In genomic region chr2:219206442-219207253, GRCh38 we compare ENCODE assay signal across 8 cellular contexts. TPM values are rescaled to one million over a fixed set of nuclear protein-coding genes. Genes with fewer than 3 reads are reported as not detected.
DNase-seq lines count a peak whose midpoint lies in the region; TF ChIP-seq lines count a peak whose summit lies in the region.

A gene with protein sequence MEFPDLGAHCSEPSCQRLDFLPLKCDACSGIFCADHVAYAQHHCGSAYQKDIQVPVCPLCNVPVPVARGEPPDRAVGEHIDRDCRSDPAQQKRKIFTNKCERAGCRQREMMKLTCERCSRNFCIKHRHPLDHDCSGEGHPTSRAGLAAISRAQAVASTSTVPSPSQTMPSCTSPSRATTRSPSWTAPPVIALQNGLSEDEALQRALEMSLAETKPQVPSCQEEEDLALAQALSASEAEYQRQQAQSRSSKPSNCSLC (plus strand): TSS chr2:219206782. CDS start chr2:219206988, 206 bp downstream.

- no peak within 1 kb of the TSS for H2BK5ac ChIP-seq in H9 (ENCODE audit: insufficient read length, low read length)

- H3K18ac ChIP-seq in H9 (ENCODE audit: insufficient read length, low read depth, low read length), result no peak within 1 kb of the TSS

- H3K9me3 ChIP-seq in ES-I3 (ENCODE audit: control insufficient read depth, insufficient read depth, low read length), result no peaks in the 10 kb centered on the region
- no peaks in the 10 kb centered on the region for H3K9me3 ChIP-seq in H9 (ENCODE audit: control insufficient read depth, low read depth, low read length)

- H3K27me3 ChIP-seq in H9 (ENCODE audit: insufficient read depth, low read length), result no peaks in the 10 kb centered on the region

- H3K9me3 Mint-ChIP-seq in H9, result peaks cover 3% of the 10 kb centered on the region in 2 experiments; a peak in 3 of 5 replicates
- H3K9me3 Mint-ChIP-seq in nephron, result no peaks in the 10 kb centered on the region
- no peaks in the 10 kb centered on the region for H3K9me3 Mint-ChIP-seq in stimulated activated naive CD8-positive, alpha-beta T cell treated with anti-CD3 and anti-CD28 coated beads, Interleukin-15, Interleukin-2, amounts not matched to agents 100 ng/mL and 50 ng/mL, for 24 hours

- no peak within 1 kb of the TSS for H3K4ac ChIP-seq in H9 (ENCODE audit: low read depth, low read length)

- H3K79me1 ChIP-seq in H9 (ENCODE audit: insufficient read depth, low read depth, low read length, poor library complexity, severe bottlenecking), result no peaks in the 10 kb centered on the region

- H4K8ac ChIP-seq in H9 (replicated peaks; ENCODE audit: insufficient read length, low read depth, low read length), result no peak within 1 kb of the TSS

- H4K5ac ChIP-seq in H9 (ENCODE audit: insufficient read length, low read depth, low read length), result no peak within 1 kb of the TSS

- H3K9ac ChIP-seq in ES-I3 (ENCODE audit: low read depth, low read length), result peak within 1 kb of the TSS; percentile 95
- H3K9ac ChIP-seq in H9 (ENCODE audit: extremely low read depth, insufficient read length, low read length), result peak within 1 kb of the TSS; percentile 26

- H3K27ac ChIP-seq in H9 (ENCODE audit: insufficient read length, low read depth, low read length), result no peak within 1 kb of the TSS

- no peak within 1 kb of the TSS for H3K23ac ChIP-seq in H9 (ENCODE audit: insufficient read length, low read depth, low read length)

- TF ChIP-seq POLR2A in Raji (IDR thresholded peaks at IDR 0.05; ENCODE audit: insufficient read depth, low read depth, low read length), result peak; percentile 99

- peak within 1 kb of the TSS; percentile 83 to 88 for H3K4me3 Mint-ChIP-seq in H9
- peak within 1 kb of the TSS; percentile 83 to 97 (median 92) for H3K4me3 Mint-ChIP-seq in nephron
- H3K4me3 Mint-ChIP-seq in stimulated activated naive CD8-positive, alpha-beta T cell treated with anti-CD3 and anti-CD28 coated beads, Interleukin-15, Interleukin-2, amounts not matched to agents 100 ng/mL and 50 ng/mL, for 24 hours, result peak within 1 kb of the TSS; percentile 93

- WGBS in H9 (ENCODE audit: extremely low coverage, insufficient read length, low lambda C conversion rate), result no CpG with 5 or more reads among the region's 80 CpGs

- peaks cover 4% of the 10 kb centered on the region for H3K23me2 ChIP-seq in H9 (ENCODE audit: insufficient read length, low read depth, low read length, poor library complexity, severe bottlenecking)

- H4K91ac ChIP-seq in H9 (ENCODE audit: insufficient read length, low read depth, low read length), result no peak within 1 kb of the TSS

- H3K4me1 Mint-ChIP-seq in H9 (peaks cover 8 to 13% of the 10 kb centered on the region in 2 experiments), nephron (peaks cover 23% of the 10 kb centered on the region)
- H3K4me1 Mint-ChIP-seq in stimulated activated naive CD8-positive, alpha-beta T cell treated with anti-CD3 and anti-CD28 coated beads, Interleukin-15, Interleukin-2, amounts not matched to agents 100 ng/mL and 50 ng/mL, for 24 hours (ENCODE audit: low read depth), result peaks cover 51% of the 10 kb centered on the region

- H3K79me2 ChIP-seq in H9 (ENCODE audit: insufficient read depth, low read length), result no peaks in the 10 kb centered on the region

- H3K14ac ChIP-seq in H9 (ENCODE audit: insufficient read depth, low read length), result no peak within 1 kb of the TSS

- H3K27ac Mint-ChIP-seq in H9 (peak within 1 kb of the TSS in 2 of 3 experiments; percentile 90 to 96; a peak in 4 of 7 replicates), nephron (peak within 1 kb of the TSS; percentile 90 to 97 (median 95))
- H3K27ac Mint-ChIP-seq in stimulated activated naive CD8-positive, alpha-beta T cell treated with anti-CD3 and anti-CD28 coated beads, Interleukin-15, Interleukin-2, amounts not matched to agents 100 ng/mL and 50 ng/mL, for 24 hours, result peak within 1 kb of the TSS; percentile 91

- no peaks in the 10 kb centered on the region; the same call in 1 of the 2 replicates for H3K36me3 ChIP-seq in ES-I3 (ENCODE audit: insufficient read depth, low read length)

- peaks cover 4 to 40% (median 32%) of the 10 kb centered on the region in 3 experiments; a peak in 6 of 7 replicates for H3K36me3 Mint-ChIP-seq in H9 (ENCODE audit: insufficient read depth in 1 of 3, low read depth in 3 of 3)
- H3K36me3 Mint-ChIP-seq in nephron (ENCODE audit: low read depth), result peaks cover 23% of the 10 kb centered on the region
- H3K36me3 Mint-ChIP-seq in stimulated activated naive CD8-positive, alpha-beta T cell treated with anti-CD3 and anti-CD28 coated beads, Interleukin-15, Interleukin-2, amounts not matched to agents 100 ng/mL and 50 ng/mL, for 24 hours (ENCODE audit: low read depth), result peaks cover 32% of the 10 kb centered on the region

- H3K4me1 ChIP-seq in ES-I3 (ENCODE audit: insufficient read depth, low read length) (peaks cover 5% of the 10 kb centered on the region; the same call in 1 of the 2 replicates), H9 (ENCODE audit: insufficient read depth, low read length) (no peaks in the 10 kb centered on the region)

- H2BK120ac ChIP-seq in H9 (ENCODE audit: low read depth, low read length, poor library complexity, severe bottlenecking), result no peak within 1 kb of the TSS

- TF ChIP-seq CTCF in H9 (conservative IDR thresholded peaks at IDR 0.05) (no peak; the same call in 2 of the 3 replicates), nephron (IDR thresholded peaks at IDR 0.05; ENCODE audit: unreplicated experiment in 3 of 3) (peak in 1 of 3 experiments; percentile 22)

- no peak within 1 kb of the TSS for H2BK15ac ChIP-seq in H9 (ENCODE audit: low read depth, low read length)

- H2AK5ac ChIP-seq in H9 (ENCODE audit: insufficient read length, low read length), result no peak within 1 kb of the TSS

- DNase-seq in H9, result peak; percentile 95
- DNase-seq in M059J (ENCODE audit: low read depth), result peak; percentile 89
- peak; percentile 94 for DNase-seq in activated T-helper 9 cell treated with anti-CD3 and anti-CD28 coated beads, Interleukin-2, amount 50 U/mL, for 16 hours (ENCODE audit: low read depth)
- DNase-seq in fibroblast of peridontal ligament (ENCODE audit: extremely low read depth), result peak; percentile 84

- no peak within 1 kb of the TSS for H2AFZ ChIP-seq in H9 (ENCODE audit: low read length)

- H3K56ac ChIP-seq in H9 (ENCODE audit: insufficient read length, low read depth, low read length), result no peak within 1 kb of the TSS

- no peak within 1 kb of the TSS for H2BK20ac ChIP-seq in H9 (ENCODE audit: low read depth, low read length, poor library complexity, severe bottlenecking)

- H2BK12ac ChIP-seq in H9 (ENCODE audit: insufficient read length, low read depth, low read length), result no peak within 1 kb of the TSS

- H3T11ph ChIP-seq in H9 (ENCODE audit: low read length), result no peak within 1 kb of the TSS

- H3K27me3 Mint-ChIP-seq in H9 (ENCODE audit: low read depth) (peaks cover 10% of the 10 kb centered on the region), nephron (ENCODE audit: low read depth) (peaks cover 7% of the 10 kb centered on the region)
- no peaks in the 10 kb centered on the region for H3K27me3 Mint-ChIP-seq in stimulated activated naive CD8-positive, alpha-beta T cell treated with anti-CD3 and anti-CD28 coated beads, Interleukin-15, Interleukin-2, amounts not matched to agents 100 ng/mL and 50 ng/mL, for 24 hours

- H3K4me2 ChIP-seq in H9 (ENCODE audit: insufficient read depth, insufficient read length, low read length), result peak within 1 kb of the TSS; percentile 87

- H4K20me1 ChIP-seq in H9 (ENCODE audit: control insufficient read depth, insufficient read depth, insufficient read length), result no peaks in the 10 kb centered on the region

RNA-seq across cellular contexts. Expression of the gene that starts here (rescaled TPM):
- total RNA-seq in H9 (2021), result 15.9 and 16.4 TPM in 2 replicates
- total RNA-seq in M059J (2014; rRNA removed; shearing (Covaris generic)), result 25.6 and 40.5 TPM in 2 replicates
